Comparison of ENCODE assay signal across 19 cellular contexts in genomic region chr1:204572923-204573562, GRCh38.
"Had no signal": no experiment of that assay in that cellular context is flagged by ENCODE, and none has a peak within 500 bp of the region (broad histone marks: within the 10 kb centered on the region; RNA-seq: fewer than 3 reads in every experiment).

No MANE protein-coding gene starts in this region.

- H3K27ac Mint-ChIP-seq: activated CD4-positive, alpha-beta memory T cell treated with anti-CD3 and anti-CD28 coated beads for 36 hours; activated CD8-positive, alpha-beta memory T cell treated with anti-CD3 and anti-CD28 coated beads, Interleukin-2, amount 10 ng/mL, durations not matched to agents 7 days and 5 days; activated naive CD8-positive, alpha-beta T cell treated with anti-CD3 and anti-CD28 coated beads for 36 hours; stimulated activated memory B cell treated with anti-CD40 and anti-IgM and Interleukin-4, amounts not matched to agents 10 μg/mL and 1 μg/mL and 100 μg/mL, for 72 hours had no signal

- FAIRE-seq: kidney had no signal

- DNase-seq: activated CD4-positive, alpha-beta memory T cell treated with anti-CD3 and anti-CD28 coated beads for 36 hours; activated CD4-positive, alpha-beta T cell treated with anti-CD3 and anti-CD28 coated beads for 1 hour; activated CD8-positive, alpha-beta memory T cell treated with anti-CD3 and anti-CD28 coated beads, Interleukin-2, amount 10 ng/mL, durations not matched to agents 7 days and 5 days; activated effector memory CD4-positive, alpha-beta T cell treated with Interleukin-2 at 50 U/mL for 16 hours; activated naive CD8-positive, alpha-beta T cell treated with anti-CD3 and anti-CD28 coated beads for 36 hours; activated T-cell treated with anti-CD3 and anti-CD28 coated beads, Interleukin-2, amount 50 U/mL, for 1 hour; amygdala; cerebellar nuclear complex; effector memory CD4-positive, alpha-beta T cell; kidney; left ventricle myocardium inferior; mucosa of descending colon; naive thymus-derived CD4-positive, alpha-beta T cell; retina; stimulated activated CD4-positive, alpha-beta T cell treated with anti-CD3 and anti-CD28 coated beads, Interleukin-12 subunit alpha, Interleukin-12 subunit beta, amount 100 ng/mL, for 4 hours; thyroid gland had no signal

- H3K27me3 ChIP-seq: neutrophil, thyroid gland had no signal

- H3K4me3 ChIP-seq: left ventricle myocardium inferior, mucosa of descending colon, thyroid gland had no signal

- H3K9me3 Mint-ChIP-seq: activated CD4-positive, alpha-beta memory T cell treated with anti-CD3 and anti-CD28 coated beads for 36 hours; activated naive CD8-positive, alpha-beta T cell treated with anti-CD3 and anti-CD28 coated beads for 36 hours; stimulated activated memory B cell treated with anti-CD40 and anti-IgM and Interleukin-4, amounts not matched to agents 10 μg/mL and 1 μg/mL and 100 μg/mL, for 72 hours had no signal

- H3K27ac ChIP-seq: brain microvascular endothelial cell, left ventricle myocardium inferior, neutrophil, thyroid gland had no signal

- H3K9me3 ChIP-seq: left ventricle myocardium inferior, neutrophil, thyroid gland had no signal

- H3K36me3 ChIP-seq: brain microvascular endothelial cell, left ventricle myocardium inferior, thyroid gland had no signal

- H3K27me3 Mint-ChIP-seq: activated CD4-positive, alpha-beta memory T cell treated with anti-CD3 and anti-CD28 coated beads for 36 hours; activated CD8-positive, alpha-beta memory T cell treated with anti-CD3 and anti-CD28 coated beads, Interleukin-2, amount 10 ng/mL, durations not matched to agents 7 days and 5 days; activated naive CD8-positive, alpha-beta T cell treated with anti-CD3 and anti-CD28 coated beads for 36 hours; naive thymus-derived CD4-positive, alpha-beta T cell; stimulated activated memory B cell treated with anti-CD40 and anti-IgM and Interleukin-4, amounts not matched to agents 10 μg/mL and 1 μg/mL and 100 μg/mL, for 72 hours had no signal

- H3K4me3 Mint-ChIP-seq: activated CD4-positive, alpha-beta memory T cell treated with anti-CD3 and anti-CD28 coated beads for 36 hours; activated CD8-positive, alpha-beta memory T cell treated with anti-CD3 and anti-CD28 coated beads, Interleukin-2, amount 10 ng/mL, durations not matched to agents 7 days and 5 days; activated naive CD8-positive, alpha-beta T cell treated with anti-CD3 and anti-CD28 coated beads for 36 hours; naive thymus-derived CD4-positive, alpha-beta T cell; stimulated activated memory B cell treated with anti-CD40 and anti-IgM and Interleukin-4, amounts not matched to agents 10 μg/mL and 1 μg/mL and 100 μg/mL, for 72 hours had no signal
